ENCODE assay signal across 8 cellular contexts in genomic region chr7:87219545-87220025, GRCh38. TPM values are rescaled to one million over a fixed set of nuclear protein-coding genes. Genes with fewer than 3 reads are reported as not detected.
A peak's percentile ranks its signal among the peaks of the same experiment; 100 is the strongest.
DNase-seq lines count a peak whose midpoint lies in the region; ATAC-seq, FAIRE-seq and TF ChIP-seq lines count a peak whose summit lies in the region.

Gene TMEM243 (minus strand): TSS chr7:87219732. CDS start chr7:87219503, 229 bp downstream.

- TF ChIP-seq EP300 in HepG2 (IDR thresholded peaks at IDR 0.05; ENCODE audit: low read depth in 2 of 2, low read length in 2 of 2) = no peak
- TF ChIP-seq EP300 in HepG2 (CRISPR knock-in tag; IDR thresholded peaks at IDR 0.05; ENCODE audit: borderline replicate concordance) = no peak

- ATAC-seq in HG02938 (IDR thresholded peaks at IDR 0.05; ENCODE audit: unreplicated experiment) (peak; percentile 43), HepG2 (peak; percentile 72)

- peaks cover 41% of the 10 kb centered on the region for H3K4me1 ChIP-seq in HepG2 (ENCODE audit: insufficient read depth, low read length)

- CTCF ChIA-PET in HepG2 (lab: Yijun Ruan, JAX; ENCODE audit: low intra/inter-chr PET ratio, low total read pairs) = no interaction called here

- H3K27me3 ChIP-seq in HepG2 (ENCODE audit: control insufficient read depth in 1 of 2, insufficient read depth in 2 of 2, low read length in 2 of 2) = peaks cover 0 to 11% of the 10 kb centered on the region in 2 experiments; a peak in 2 of 5 replicates

- H4K20me1 ChIP-seq in HepG2 (ENCODE audit: insufficient read depth, low read length) = no peaks in the 10 kb centered on the region; the same call in 1 of the 2 replicates

- H3K27ac ChIP-seq in coronary artery = peak within 1 kb of the TSS; percentile 71 to 92
- peak within 1 kb of the TSS; percentile 55 for H3K27ac ChIP-seq in HepG2 (ENCODE audit: extremely low read length, insufficient read depth, low read length)

- H3K9ac ChIP-seq in HepG2 (ENCODE audit: insufficient read depth, low read depth, low read length) = peak within 1 kb of the TSS; percentile 79

- no peak for FAIRE-seq in HepG2 (lab: Jason Lieb, UNC)

- no peaks in the 10 kb centered on the region for H3K9me3 ChIP-seq in HepG2 (ENCODE audit: low read length)

- TF ChIP-seq POLR2A in HepG2 (IDR thresholded peaks at IDR 0.05; ENCODE audit: insufficient read depth in 1 of 2, low read depth in 2 of 2, low read length in 2 of 2) = peak in 1 of 2 experiments; percentile 24; a peak in 2 of 4 replicates

- TF ChIP-seq CTCF in coronary artery (IDR thresholded peaks at IDR 0.05) (no peak), HepG2 (CRISPR knock-in tag; IDR thresholded peaks at IDR 0.05) (peak; percentile 40)

- no peak for TF ChIP-seq RAD21 in HepG2 (CRISPR knock-in tag; IDR thresholded peaks at IDR 0.05)

- peak within 1 kb of the TSS; percentile 92 for H3K4me3 ChIP-seq in coronary artery
- H3K4me3 ChIP-seq in HepG2 (replicated peaks in 1 of 3; ENCODE audit: insufficient read depth in 1 of 3, low read depth in 2 of 3, low read length in 3 of 3) = peak within 1 kb of the TSS; percentile 82 to 95 (median 89)

- peak; percentile 5 to 34 for DNase-seq in NCI-H446 (lab: John Stamatoyannopoulos, UW)
- DNase-seq in NCI-H446 treated with DMSO at 0.1 percent for 48 hours (lab: John Stamatoyannopoulos, UW) = no peak
- DNase-seq in NCI-H2227 treated with DMSO at 0.1 percent for 48 hours (lab: John Stamatoyannopoulos, UW) = peak; percentile 35
- DNase-seq in activated CD4-positive, alpha-beta T cell treated with anti-CD3 and anti-CD28 coated beads for 48 hours = peak; percentile 87
- DNase-seq in coronary artery (ENCODE audit: low spot score) = no peak
- peak; percentile 31 for DNase-seq in HepG2 (ENCODE audit: low spot score)
- DNase-seq in stimulated activated CD4-positive, alpha-beta T cell treated with anti-CD3 and anti-CD28 coated beads, Interleukin-4, amount 100 ng/mL, for 24 hours = peak; percentile 79

- H3K4me2 ChIP-seq in HepG2 (ENCODE audit: low read depth, low read length) = peak within 1 kb of the TSS; percentile 90

- 0% methylated on average over 22 of the region's 41 CpGs for WGBS in HepG2 (ENCODE audit: low lambda C conversion rate)

- H3K36me3 ChIP-seq in HepG2 (replicated peaks in 1 of 2; ENCODE audit: control insufficient read depth in 1 of 2, insufficient read depth in 2 of 2, low read length in 2 of 2) = no peaks in the 10 kb centered on the region

- no TSS peak for BruUV-seq in HepG2 (replicated peaks; lab: Mats Ljungman, UMichigan)

- intact Hi-C loops in HepG2 (cut with micrococcal nuclease; ENCODE audit: unreplicated experiment) = loop anchor here (1.0 to 5.0 kb wide), 2 partner anchors 66 to 372 kb away; no protein-coding TSS in a partner anchor

- H2AFZ ChIP-seq in HepG2 (ENCODE audit: low read length) = no peak within 1 kb of the TSS

- in situ Hi-C loops in HepG2 (cut with HindIII; ENCODE audit: extremely low pct_ligation_motif_present, low pct_unique_long_range_greater_than_20kb) = no loop called here

- H3K79me2 ChIP-seq in HepG2 (ENCODE audit: insufficient read depth, low read length) = peaks cover 7% of the 10 kb centered on the region

- POLR2A ChIA-PET in HepG2 (lab: Yijun Ruan, JAX) = interaction anchor here (0.9 to 1.9 kb wide), 4 partner anchors 9 to 67 kb away, joined by 3 to 10 read pairs (median 6); partner anchors contain the start of gene DMTF1

TF ChIP-seq in HepG2, 621 proteins besides CTCF, POLR2A, EP300 and RAD21 (continues in another document):
- TF ChIP-seq SALL1 (CRISPR knock-in tag; IDR thresholded peaks at IDR 0.05) (peak; percentile 59), KLF15 (CRISPR knock-in tag; IDR thresholded peaks at IDR 0.05; ENCODE audit: borderline replicate concordance) (peak; percentile 81; the same call in 1 of the 2 replicates), ZSCAN31 (CRISPR knock-in tag; IDR thresholded peaks at IDR 0.05; ENCODE audit: low read depth) (no peak), HOXA3 (CRISPR knock-in tag; IDR thresholded peaks at IDR 0.05) (peak; percentile 0; the same call in 1 of the 2 replicates), GFI1 (CRISPR knock-in tag; IDR thresholded peaks at IDR 0.05; ENCODE audit: borderline replicate concordance) (peak; percentile 97), DNMT1 (CRISPR knock-in tag; IDR thresholded peaks at IDR 0.05) (no peak; the same call in 1 of the 2 replicates), SMAD1 (CRISPR knock-in tag; IDR thresholded peaks at IDR 0.05; ENCODE audit: borderline replicate concordance, low read depth) (0 out of 2 replicates have a peak, but pooled peaks have one; percentile 3), SOX6 (IDR thresholded peaks at IDR 0.05) (no peak), SOX6 (CRISPR knock-in tag; IDR thresholded peaks at IDR 0.05) (0 out of 2 replicates have a peak, but pooled peaks have one; percentile 19), ZNF75D (CRISPR knock-in tag; IDR thresholded peaks at IDR 0.05; ENCODE audit: borderline replicate concordance) (0 out of 2 replicates have a peak, but pooled peaks have one; percentile 44), ZNF703 (CRISPR knock-in tag; IDR thresholded peaks at IDR 0.05; ENCODE audit: borderline replicate concordance) (peak; percentile 27; the same call in 1 of the 2 replicates), ELF1 (CRISPR knock-in tag; IDR thresholded peaks at IDR 0.05) (peak; percentile 36; the same call in 1 of the 2 replicates), EED (CRISPR knock-in tag; IDR thresholded peaks at IDR 0.05) (0 out of 2 replicates have a peak, but pooled peaks have one; percentile 41), SNAPC4 (CRISPR knock-in tag; IDR thresholded peaks at IDR 0.05) (peak; percentile 33; the same call in 1 of the 2 replicates), WIZ (CRISPR knock-in tag; IDR thresholded peaks at IDR 0.05) (no peak), ARID2 (CRISPR knock-in tag; IDR thresholded peaks at IDR 0.05; ENCODE audit: borderline replicate concordance) (0 out of 2 replicates have a peak, but pooled peaks have one; percentile 76), ZNF317 (CRISPR knock-in tag; IDR thresholded peaks at IDR 0.05) (no peak), NKX3-1 (CRISPR knock-in tag; IDR thresholded peaks at IDR 0.05) (peak; percentile 51; the same call in 1 of the 2 replicates)

RNA-seq across cellular contexts. Expression of gene TMEM243, which starts in this region (rescaled TPM):
- 25.1 and 31.2 TPM in 2 replicates for total RNA-seq in HepG2 (2016; rRNA removed; fragmentation: Illumina TruSeq; extraction: Trizol)
- 27.6 and 31.4 TPM in 2 replicates for total RNA-seq in HepG2 (2016; cell fraction: cytosol; rRNA removed; fragmentation: Illumina TruSeq; extraction: Trizol; ENCODE audit: low read depth)
- total RNA-seq in HepG2 (2016; cell fraction: insoluble cytoplasmic fraction; rRNA removed; fragmentation: Illumina TruSeq; extraction: Trizol) = 23.7 and 29.6 TPM in 2 replicates
- total RNA-seq in HepG2 (2016; cell fraction: membrane; rRNA removed; fragmentation: Illumina TruSeq; extraction: Trizol) = 48.4 and 50.6 TPM in 2 replicates
- total RNA-seq in HepG2 (2016; cell fraction: nucleus; rRNA removed; fragmentation: Illumina TruSeq; extraction: Trizol) = 34.7 and 36.7 TPM in 2 replicates
- polyA plus RNA-seq in HepG2 (2011; rRNA removed) = 16.8 and 25.1 TPM in 2 replicates
- 13.5 and 14.8 TPM in 2 replicates for polyA plus RNA-seq in HepG2 (2011; cell fraction: cytosol; rRNA removed)
- 18.5 and 23.0 TPM in 2 replicates for polyA plus RNA-seq in HepG2 (2011; cell fraction: nucleus; rRNA removed)
- 16.1 and 18.1 TPM in 2 replicates for polyA plus RNA-seq in HepG2 (2012)
- 30.0 and 41.0 TPM in 2 replicates for polyA plus RNA-seq in HepG2 (2016; cell fraction: cytosol; fragmentation: Illumina TruSeq; extraction: Trizol; ENCODE audit: low read depth)
- 29.9 and 30.3 TPM in 2 replicates for polyA plus RNA-seq in HepG2 (2016; cell fraction: insoluble cytoplasmic fraction; fragmentation: Illumina TruSeq; extraction: Trizol; ENCODE audit: low read depth)
- 49.3 and 51.1 TPM in 2 replicates for polyA plus RNA-seq in HepG2 (2016; cell fraction: membrane; fragmentation: Illumina TruSeq; extraction: Trizol; ENCODE audit: low read depth)
- 42.4 and 44.5 TPM in 2 replicates for polyA plus RNA-seq in HepG2 (2016; cell fraction: nucleus; fragmentation: Illumina TruSeq; extraction: Trizol; ENCODE audit: insufficient read depth, low read depth)
- polyA minus RNA-seq in HepG2 (2011; rRNA and poly(A)+ RNA removed; ENCODE audit: low replicate concordance) = 12.0 and 41.0 TPM in 2 replicates
- polyA minus RNA-seq in HepG2 (2011; cell fraction: cytosol; rRNA and poly(A)+ RNA removed) = 3.5 and 7.8 TPM in 2 replicates
- 28.8 and 38.5 TPM in 2 replicates for polyA minus RNA-seq in HepG2 (2011; cell fraction: nucleus; rRNA and poly(A)+ RNA removed)

Comparison
In these comparisons a context has a peak if more than half of its experiments do, and no peak if none do; other contexts are left out.
1. DNase-seq: peak in NCI-H446 (2 of 2), NCI-H2227 treated with DMSO at 0.1 percent for 48 hours (single experiment), activated CD4-positive, alpha-beta T cell treated with anti-CD3 and anti-CD28 coated beads for 48 hours (single experiment), HepG2 (single experiment) and stimulated activated CD4-positive, alpha-beta T cell treated with anti-CD3 and anti-CD28 coated beads, Interleukin-4, amount 100 ng/mL, for 24 hours (single experiment); none in NCI-H446 treated with DMSO at 0.1 percent for 48 hours (single experiment) and coronary artery (single experiment).